ENCODE assay signal across 2 cellular contexts in the genomic region with DNA sequence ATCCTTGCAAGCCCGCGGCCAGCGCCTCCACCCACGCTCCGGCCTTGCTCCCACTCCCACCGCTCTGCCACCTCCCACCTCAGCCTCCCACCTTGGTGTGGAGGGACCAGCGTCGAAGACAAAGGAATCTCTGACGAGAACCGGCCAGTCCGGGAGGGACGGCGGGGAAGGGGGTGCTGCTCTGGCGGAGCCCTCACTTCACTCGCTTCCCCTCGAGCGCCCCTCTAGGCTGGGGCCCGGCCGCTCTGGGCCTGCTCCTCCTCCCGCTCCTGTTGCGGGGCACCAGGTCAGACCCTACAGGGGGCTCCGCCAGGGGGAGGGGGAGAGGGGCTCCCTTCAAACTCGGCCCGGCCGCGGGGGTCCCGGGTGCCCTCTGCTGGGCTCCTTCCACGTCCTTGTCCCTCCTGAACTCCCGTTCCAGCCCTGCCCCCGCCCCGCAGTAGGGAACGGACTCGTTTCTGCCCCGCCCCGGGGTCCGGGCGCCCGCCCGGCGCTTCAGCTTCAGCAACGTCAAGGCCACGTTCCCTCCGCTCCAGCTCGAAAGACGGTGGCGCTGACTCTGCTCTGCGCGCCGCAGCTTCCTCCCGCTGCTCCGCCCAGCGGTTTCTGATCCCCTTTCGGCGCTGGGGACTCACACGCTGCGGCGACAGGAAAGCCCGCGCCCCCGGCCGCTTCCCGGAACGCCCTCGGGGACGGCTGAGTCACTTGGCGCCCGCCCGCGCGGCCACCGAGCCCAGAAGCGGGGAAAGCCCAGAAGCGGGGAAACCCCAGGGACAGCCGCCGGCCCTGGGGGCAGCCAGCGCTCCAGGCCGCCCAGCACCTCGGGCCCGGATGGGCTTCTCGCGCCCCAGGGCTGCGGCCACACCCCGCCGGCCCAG.
TF ChIP-seq lines count a peak whose summit lies in the region.

No MANE protein-coding gene starts in this region.

TF ChIP-seq in IMR-90, 13 proteins besides CTCF, POLR2A, EP300 and RAD21:
- no peak for TF ChIP-seq MAFK (IDR thresholded peaks at IDR 0.05; ENCODE audit: low read depth, low read length)
- no peak for TF ChIP-seq NFE2L2 (IDR thresholded peaks at IDR 0.05; ENCODE audit: low read depth, low read length)
- TF ChIP-seq USF2 (IDR thresholded peaks at IDR 0.05; ENCODE audit: low read depth, low read length): no peak
- TF ChIP-seq RFX5 (IDR thresholded peaks at IDR 0.05; ENCODE audit: low read depth, low read length): no peak
- TF ChIP-seq FOS (IDR thresholded peaks at IDR 0.05; ENCODE audit: low read depth, low read length): peak; percentile 69
- TF ChIP-seq CEBPB (IDR thresholded peaks at IDR 0.05; ENCODE audit: low read depth, low read length): no peak
- peak; percentile 49; the same call in 1 of the 2 replicates for TF ChIP-seq MXI1 (IDR thresholded peaks at IDR 0.05; ENCODE audit: borderline replicate concordance, low read depth, low read length)
- no peak for TF ChIP-seq CHD1 (IDR thresholded peaks at IDR 0.05; ENCODE audit: low read depth, low read length)
- peak; percentile 6; the same call in 1 of the 2 replicates for TF ChIP-seq SMC3 (IDR thresholded peaks at IDR 0.05; ENCODE audit: low read depth, low read length)
- TF ChIP-seq BHLHE40 (IDR thresholded peaks at IDR 0.05; ENCODE audit: low read depth, low read length): peak; percentile 45; the same call in 1 of the 2 replicates

TF ChIP-seq in PFSK-1, 5 proteins besides CTCF, POLR2A, EP300 and RAD21:
- TF ChIP-seq REST (IDR thresholded peaks at IDR 0.05; ENCODE audit: insufficient read depth in 1 of 2, low read depth in 2 of 2, low read length in 2 of 2) (no peak), FOXP2 (optimal IDR thresholded peaks at IDR 0.05; ENCODE audit: borderline replicate concordance, extremely low read depth, extremely low read length, insufficient read depth) (peak; percentile 54), POLR2AphosphoS5 (IDR thresholded peaks at IDR 0.05; ENCODE audit: low read depth, low read length) (peak; percentile 30)
